ENCODE assay signal across 1 cellular context in genomic region chr9:130693426-130694191, GRCh38.
TF ChIP-seq lines count a peak whose summit lies in the region.

Gene EXOSC2, plus strand, starts transcription at chr9:130693780. Its CDS starts 12 bp downstream, at chr9:130693792.

TF ChIP-seq in K562, 482 proteins besides CTCF, POLR2A, EP300 and RAD21 (continued from another document and continues in another):
- TF ChIP-seq RREB1 (CRISPR knock-in tag; IDR thresholded peaks at IDR 0.05) (no peak), ZNF445 (CRISPR knock-in tag; IDR thresholded peaks at IDR 0.05; ENCODE audit: low read depth) (no peak), DACH1 (IDR thresholded peaks at IDR 0.05; ENCODE audit: partially characterized antibody) (no peak), MAX (CRISPR knock-in tag; IDR thresholded peaks at IDR 0.05) (peak; percentile 96), FUS (optimal IDR thresholded peaks at IDR 0.05; ENCODE audit: low read depth, low read length) (no peak), FOS (IDR thresholded peaks at IDR 0.05; ENCODE audit: extremely low read depth, insufficient read length) (peak; percentile 69), FOXO4 (CRISPR knock-in tag; IDR thresholded peaks at IDR 0.05) (0 out of 2 replicates have a peak, but pooled peaks have one; percentile 72), JUN (IDR thresholded peaks at IDR 0.05; ENCODE audit: borderline replicate concordance, low read depth, low read length) (peak; percentile 5; the same call in 1 of the 2 replicates), JUN (CRISPR knock-in tag; IDR thresholded peaks at IDR 0.05; ENCODE audit: borderline replicate concordance) (no peak), ZNF717 (CRISPR knock-in tag; IDR thresholded peaks at IDR 0.05) (no peak), ZNF263 (CRISPR knock-in tag; IDR thresholded peaks at IDR 0.05; ENCODE audit: borderline replicate concordance) (0 out of 2 replicates have a peak, but pooled peaks have one; percentile 21), TEAD4 (IDR thresholded peaks at IDR 0.05; ENCODE audit: low read length) (no peak), TEAD4 (CRISPR knock-in tag; IDR thresholded peaks at IDR 0.05; ENCODE audit: borderline replicate concordance) (no peak), DIDO1 (tag; IDR thresholded peaks at IDR 0.05; ENCODE audit: low read depth) (0 out of 2 replicates have a peak, but pooled peaks have one; percentile 42), BRD9 (IDR thresholded peaks at IDR 0.05; ENCODE audit: low read depth, partially characterized antibody) (peak; percentile 36), RFX1 (IDR thresholded peaks at IDR 0.05) (no peak), ZNF282 (CRISPR knock-in tag; IDR thresholded peaks at IDR 0.05) (no peak), ZFP1 (CRISPR knock-in tag; IDR thresholded peaks at IDR 0.05) (no peak), ZNF639 (CRISPR knock-in tag; conservative IDR thresholded peaks at IDR 0.05 in 1 of 2, IDR thresholded peaks at IDR 0.05 in 1 of 2) (peak in 1 of 2 experiments; percentile 42; a peak in 1 of 4 replicates), ESRRA (IDR thresholded peaks at IDR 0.05; ENCODE audit: borderline replicate concordance, low read depth) (no peak), MBD2 (IDR thresholded peaks at IDR 0.05; ENCODE audit: borderline replicate concordance, low read depth) (peak; percentile 90), ZNF740 (CRISPR knock-in tag; IDR thresholded peaks at IDR 0.05) (no peak), ZNF740 (tag; IDR thresholded peaks at IDR 0.05) (no peak), ATF7 (IDR thresholded peaks at IDR 0.05) (peak; percentile 62), SRSF9 (IDR thresholded peaks at IDR 0.05; ENCODE audit: borderline replicate concordance, low read depth, low read length) (no peak), MEIS2 (IDR thresholded peaks at IDR 0.05; ENCODE audit: partially characterized antibody) (peak; percentile 83), E2F6 (IDR thresholded peaks at IDR 0.05; ENCODE audit: borderline replicate concordance in 1 of 2, extremely low read depth in 1 of 2, insufficient read depth in 1 of 2, insufficient read length in 1 of 2, low read depth in 1 of 2, low read length in 1 of 2, poor library complexity in 1 of 2, severe bottlenecking in 1 of 2) (peak; percentile 89 to 92), FOXJ3 (CRISPR knock-in tag; IDR thresholded peaks at IDR 0.05) (no peak), SAFB (IDR thresholded peaks at IDR 0.05; ENCODE audit: borderline replicate concordance, low read depth, low read length) (no peak; the same call in 1 of the 2 replicates), NCOA4 (IDR thresholded peaks at IDR 0.05; ENCODE audit: partially characterized antibody) (no peak), E2F1 (CRISPR knock-in tag; IDR thresholded peaks at IDR 0.05) (peak; percentile 81; the same call in 1 of the 2 replicates), CBX3 (IDR thresholded peaks at IDR 0.05; ENCODE audit: borderline replicate concordance in 1 of 2, low read length in 2 of 2) (peak in 1 of 2 experiments; percentile 70; a peak in 1 of 3 replicates), NCOA1 (IDR thresholded peaks at IDR 0.05; ENCODE audit: low read depth) (no peak), TBP (optimal IDR thresholded peaks at IDR 0.05; ENCODE audit: low read depth, low read length) (peak; percentile 94), ZBTB17 (CRISPR knock-in tag; IDR thresholded peaks at IDR 0.05) (no peak), ZNF699 (CRISPR knock-in tag; IDR thresholded peaks at IDR 0.05; ENCODE audit: insufficient replicate concordance) (no peak), ZNF511 (CRISPR knock-in tag; IDR thresholded peaks at IDR 0.05) (peak; percentile 78; the same call in 1 of the 2 replicates), SRSF7 (optimal IDR thresholded peaks at IDR 0.05; ENCODE audit: low read depth, low read length) (no peak), ZNF507 (tag; conservative IDR thresholded peaks at IDR 0.05) (no peak), ATF3 (IDR thresholded peaks at IDR 0.05) (no peak), ATF3 (CRISPR knock-in tag; conservative IDR thresholded peaks at IDR 0.05) (no peak), EHMT2 (IDR thresholded peaks at IDR 0.05) (no peak), PREB (CRISPR knock-in tag; IDR thresholded peaks at IDR 0.05) (no peak), CBX1 (IDR thresholded peaks at IDR 0.05; ENCODE audit: low read depth) (no peak), CC2D1A (IDR thresholded peaks at IDR 0.05) (no peak), PURB (CRISPR knock-in tag; IDR thresholded peaks at IDR 0.05; ENCODE audit: low read depth) (no peak), E2F3 (CRISPR knock-in tag; IDR thresholded peaks at IDR 0.05) (peak; percentile 93), ZMIZ1 (IDR thresholded peaks at IDR 0.05; ENCODE audit: low read depth in 2 of 2, low read length in 2 of 2) (no peak), FOXA3 (CRISPR knock-in tag; conservative IDR thresholded peaks at IDR 0.05 in 1 of 2, IDR thresholded peaks at IDR 0.05 in 1 of 2) (peak; percentile 18 to 98; a peak in 2 of 4 replicates)
